23 cellular contexts compared by ENCODE assay signal in the genomic region with DNA sequence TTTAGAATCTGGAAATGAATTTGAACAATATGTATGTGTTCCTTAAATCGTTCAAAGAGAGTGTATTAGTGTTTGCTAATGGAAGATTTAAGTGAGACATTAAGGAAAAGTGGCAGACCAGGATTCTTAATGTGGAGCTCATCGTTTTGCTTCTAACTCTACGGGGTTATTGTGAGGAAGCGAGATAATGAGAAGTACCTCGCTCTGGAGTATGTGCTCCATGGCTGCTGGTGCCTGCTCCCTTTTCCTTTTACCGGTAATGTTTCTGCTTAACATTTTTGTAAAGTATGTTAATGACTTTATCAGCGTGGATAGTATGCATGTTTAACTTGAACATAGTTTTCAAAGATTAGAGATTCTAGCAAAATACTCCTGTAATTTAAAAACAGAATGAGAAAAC. TPM values are rescaled to one million over a fixed set of nuclear protein-coding genes. Genes with fewer than 3 reads are reported as not detected.
DNase-seq lines count a peak whose midpoint lies in the region; ATAC-seq, FAIRE-seq and TF ChIP-seq lines count a peak whose summit lies in the region.
"Had no signal": no experiment of that assay in that cellular context is flagged by ENCODE, and none has a peak within 500 bp of the region (broad histone marks: within the 10 kb centered on the region; RNA-seq: fewer than 3 reads in every experiment).

No MANE protein-coding gene starts in this region.

- no peaks in the 10 kb centered on the region for H3K9me3 Mint-ChIP-seq in activated T-cell treated with anti-CD3 and anti-CD28 coated beads, Interleukin-2, amount 50 U/mL, for 72 hours
- H3K9me3 Mint-ChIP-seq: activated naive CD4-positive, alpha-beta T cell treated with anti-CD3 and anti-CD28 coated beads, Interleukin-2, amount 50 U/mL, for 72 hours; H9; stimulated activated naive CD8-positive, alpha-beta T cell treated with anti-CD3 and anti-CD28 coated beads, Interleukin-15, Interleukin-2, amounts not matched to agents 100 ng/mL and 50 ng/mL, for 24 hours had no signal

- H3K4me3 ChIP-seq in left ventricle myocardium inferior (peak overlapping the region; percentile 4), heart right ventricle (no peak overlapping the region), kidney (ENCODE audit: low read length in 2 of 2) (peak overlapping the region in 1 of 2 donors; percentile 17), trophoblast cell (ENCODE audit: low read depth, low read length) (no peak overlapping the region), upper lobe of right lung (no peak overlapping the region)
- H3K4me3 ChIP-seq: MG63, right lobe of liver, vagina had no signal

- H2BK12ac ChIP-seq in trophoblast cell (ENCODE audit: low read length), result peak overlapping the region; percentile 85

- H4K8ac ChIP-seq in trophoblast cell (ENCODE audit: low read depth, low read length), result no peak overlapping the region

- TF ChIP-seq CTCF in left ventricle myocardium inferior (IDR thresholded peaks at IDR 0.05; ENCODE audit: borderline replicate concordance) (no peak), heart right ventricle (IDR thresholded peaks at IDR 0.05) (no peak), kidney (IDR thresholded peaks at IDR 0.05; ENCODE audit: borderline replicate concordance, extremely low read depth, insufficient read depth) (no peak), upper lobe of right lung (IDR thresholded peaks at IDR 0.05) (no peak)

- 52 to 55% methylated on average over 7 of the region's 7 CpGs for WGBS in heart right ventricle, 2 donors
- WGBS in trophoblast cell (ENCODE audit: extremely low coverage, insufficient coverage, insufficient read length), result no CpG with 5 or more reads among the region's 7 CpGs

- H2BK120ac ChIP-seq in trophoblast cell (ENCODE audit: insufficient read depth, low read length, poor library complexity), result no peak overlapping the region

- H3K36me3 Mint-ChIP-seq in activated T-cell treated with anti-CD3 and anti-CD28 coated beads, Interleukin-2, amount 50 U/mL, for 72 hours (ENCODE audit: insufficient read depth in 2 of 2), result no peaks in the 10 kb centered on the region
- H3K36me3 Mint-ChIP-seq: activated naive CD4-positive, alpha-beta T cell treated with anti-CD3 and anti-CD28 coated beads, Interleukin-2, amount 50 U/mL, for 72 hours had no signal

- DNase-seq in left ventricle myocardium inferior (no peak), heart right ventricle (no peak), kidney (no peak), trophoblast cell (peak; percentile 68 to 84), upper lobe of right lung (no peak), GF-D8 (lab: John Stamatoyannopoulos, UW) (no peak)
- DNase-seq in activated T-cell treated with anti-CD3 and anti-CD28 coated beads, Interleukin-2, amount 50 U/mL, for 72 hours, result no peak
- DNase-seq in activated T-cell treated with anti-CD3 and anti-CD28 coated beads, Interleukin-2, amount 50 U/mL, for 1 hour, result no peak
- DNase-seq: activated CD8-positive, alpha-beta T cell treated with anti-CD3 and anti-CD28 coated beads, Interleukin-2, amount 10 ng/mL, durations not matched to agents 7 days and 5 days; C1 segment of cervical spinal cord; H9; NCI-H1694 treated with DMSO at 0.1 percent for 48 hours; right lobe of liver; SK-N-SH; stimulated activated CD4-positive, alpha-beta T cell treated with anti-CD3 and anti-CD28 coated beads, Interleukin-1b, Interleukin-23, amount 100 ng/mL, for 48 hours; T-helper 9 cell had no signal

- H3K79me1 ChIP-seq in trophoblast cell (ENCODE audit: low read length), result peaks cover 4% of the 10 kb centered on the region

- H3K27me3 ChIP-seq in left ventricle myocardium inferior (ENCODE audit: low read depth) (no peaks in the 10 kb centered on the region), heart right ventricle (no peaks in the 10 kb centered on the region), trophoblast cell (ENCODE audit: insufficient read depth, low read length) (no peaks in the 10 kb centered on the region), upper lobe of right lung (no peaks in the 10 kb centered on the region)
- H3K27me3 ChIP-seq: MG63, right lobe of liver, vagina had no signal

- H3K4ac ChIP-seq in trophoblast cell (ENCODE audit: low read depth, low read length), result peak overlapping the region; percentile 47

- H3K23ac ChIP-seq in trophoblast cell (ENCODE audit: low read length), result no peak overlapping the region

- no peak overlapping the region for H2BK5ac ChIP-seq in trophoblast cell (ENCODE audit: low read depth, low read length, poor library complexity)

- H3K4me1 ChIP-seq in left ventricle myocardium inferior (no peaks in the 10 kb centered on the region), heart right ventricle (no peaks in the 10 kb centered on the region), kidney (ENCODE audit: control insufficient read depth in 1 of 2, insufficient read depth in 1 of 2, low read depth in 1 of 2, low read length in 2 of 2) (peaks cover 0 to 2% of the 10 kb centered on the region in 2 donors), trophoblast cell (ENCODE audit: control insufficient read depth in 1 of 2, insufficient read depth in 2 of 2, low read length in 2 of 2) (peaks cover 0 to 6% of the 10 kb centered on the region in 2 experiments), upper lobe of right lung (no peaks in the 10 kb centered on the region)
- H3K4me1 ChIP-seq: right lobe of liver had no signal

- peak overlapping the region; percentile 85 for H3K18ac ChIP-seq in trophoblast cell (ENCODE audit: low read length)

- intact Hi-C loops in left ventricle myocardium inferior (cut with micrococcal nuclease) (no loop called here), heart right ventricle (cut with DNase I) (no loop called here), kidney (cut with DNase I) (no loop called here), upper lobe of right lung (cut with DNase I) (no loop called here)

- H4K91ac ChIP-seq in trophoblast cell (ENCODE audit: low read depth, low read length), result no peak overlapping the region

- H3K9ac ChIP-seq in kidney (ENCODE audit: low read length in 2 of 2), result peak overlapping the region; percentile 9 to 48
- H3K9ac ChIP-seq in trophoblast cell (ENCODE audit: low read length), result no peak overlapping the region
- H3K9ac ChIP-seq: SK-N-SH had no signal

- peaks cover 2% of the 10 kb centered on the region for H3K79me2 ChIP-seq in trophoblast cell (ENCODE audit: control insufficient read depth, insufficient read depth, low read length, poor library complexity)

- no peak overlapping the region for H3K4me2 ChIP-seq in trophoblast cell (ENCODE audit: low read length)
- H3K4me2 ChIP-seq: SK-N-SH had no signal

- no peak for FAIRE-seq in kidney (lab: Jason Lieb, UNC)
- FAIRE-seq: endometrium, RCC 7860 had no signal

- H3K9me3 ChIP-seq in left ventricle myocardium inferior (replicated peaks), result no peaks in the 10 kb centered on the region
- H3K9me3 ChIP-seq in heart right ventricle, result no peaks in the 10 kb centered on the region
- H3K9me3 ChIP-seq in kidney (ENCODE audit: control insufficient read depth in 1 of 2, low read length in 2 of 2), result no peaks in the 10 kb centered on the region
- H3K9me3 ChIP-seq in trophoblast cell (ENCODE audit: insufficient read depth, low read depth, low read length), result no peaks in the 10 kb centered on the region
- H3K9me3 ChIP-seq in upper lobe of right lung, result no peaks in the 10 kb centered on the region
- H3K9me3 ChIP-seq: MG63, right lobe of liver, SK-N-SH, vagina had no signal

- no peak overlapping the region for H3K4me3 Mint-ChIP-seq in activated T-cell treated with anti-CD3 and anti-CD28 coated beads, Interleukin-2, amount 50 U/mL, for 72 hours
- H3K4me3 Mint-ChIP-seq: activated CD8-positive, alpha-beta T cell treated with anti-CD3 and anti-CD28 coated beads, Interleukin-2, amount 10 ng/mL, durations not matched to agents 7 days and 5 days; H9; stimulated activated naive CD8-positive, alpha-beta T cell treated with anti-CD3 and anti-CD28 coated beads, Interleukin-15, Interleukin-2, amounts not matched to agents 100 ng/mL and 50 ng/mL, for 24 hours had no signal

- ATAC-seq in heart right ventricle (no peak), upper lobe of right lung (peak; percentile 47)
- no peak for ATAC-seq in activated T-cell treated with anti-CD3 and anti-CD28 coated beads, Interleukin-2, amount 50 U/mL, for 72 hours (replicated peaks in 1 of 2)
- ATAC-seq: activated CD8-positive, alpha-beta T cell treated with anti-CD3 and anti-CD28 coated beads, Interleukin-2, amount 10 ng/mL, durations not matched to agents 7 days and 5 days; activated naive CD4-positive, alpha-beta T cell treated with anti-CD3 and anti-CD28 coated beads, Interleukin-2, amount 50 U/mL, for 72 hours; right lobe of liver had no signal

- no peak overlapping the region for H3K14ac ChIP-seq in trophoblast cell (ENCODE audit: low read length)

- H3K27ac Mint-ChIP-seq in activated T-cell treated with anti-CD3 and anti-CD28 coated beads, Interleukin-2, amount 50 U/mL, for 72 hours, result no peak overlapping the region
- H3K27ac Mint-ChIP-seq: activated CD8-positive, alpha-beta T cell treated with anti-CD3 and anti-CD28 coated beads, Interleukin-2, amount 10 ng/mL, durations not matched to agents 7 days and 5 days; activated naive CD4-positive, alpha-beta T cell treated with anti-CD3 and anti-CD28 coated beads, Interleukin-2, amount 50 U/mL, for 72 hours; stimulated activated naive CD8-positive, alpha-beta T cell treated with anti-CD3 and anti-CD28 coated beads, Interleukin-15, Interleukin-2, amounts not matched to agents 100 ng/mL and 50 ng/mL, for 24 hours had no signal

- no peak overlapping the region for H4K12ac ChIP-seq in trophoblast cell (ENCODE audit: low read depth, low read length)

- peaks cover 6% of the 10 kb centered on the region for H3K4me1 Mint-ChIP-seq in activated T-cell treated with anti-CD3 and anti-CD28 coated beads, Interleukin-2, amount 50 U/mL, for 72 hours (ENCODE audit: low read depth)

- H2AK5ac ChIP-seq in trophoblast cell (ENCODE audit: low read length), result no peak overlapping the region

- no peak overlapping the region for H2AFZ ChIP-seq in trophoblast cell (ENCODE audit: insufficient read depth, low read length, poor library complexity)

- H3K36me3 ChIP-seq in left ventricle myocardium inferior, result no peaks in the 10 kb centered on the region
- peaks cover 0 to 21% (median 0%) of the 10 kb centered on the region in 9 donors for H3K36me3 ChIP-seq in heart right ventricle
- no peaks in the 10 kb centered on the region for H3K36me3 ChIP-seq in kidney (ENCODE audit: control insufficient read depth in 1 of 2, insufficient read depth in 2 of 2, low read length in 2 of 2)
- H3K36me3 ChIP-seq in trophoblast cell (ENCODE audit: control insufficient read depth in 1 of 2, insufficient read depth in 2 of 2, low read length in 2 of 2), result peaks cover 0 to 2% of the 10 kb centered on the region in 2 experiments
- H3K36me3 ChIP-seq in upper lobe of right lung, result no peaks in the 10 kb centered on the region
- H3K36me3 ChIP-seq: right lobe of liver had no signal

- H3K27me3 Mint-ChIP-seq in activated T-cell treated with anti-CD3 and anti-CD28 coated beads, Interleukin-2, amount 50 U/mL, for 72 hours (ENCODE audit: low read depth), result peaks cover 5% of the 10 kb centered on the region
- H3K27me3 Mint-ChIP-seq: stimulated activated naive CD8-positive, alpha-beta T cell treated with anti-CD3 and anti-CD28 coated beads, Interleukin-15, Interleukin-2, amounts not matched to agents 100 ng/mL and 50 ng/mL, for 24 hours had no signal

- no peak overlapping the region for H3K27ac ChIP-seq in left ventricle myocardium inferior (replicated peaks)
- H3K27ac ChIP-seq in heart right ventricle, result peak overlapping the region in 1 of 10 donors; percentile 19
- no peak overlapping the region for H3K27ac ChIP-seq in kidney (ENCODE audit: low read depth in 2 of 2, low read length in 2 of 2)
- H3K27ac ChIP-seq in trophoblast cell (ENCODE audit: low read depth, low read length), result no peak overlapping the region
- peak overlapping the region; percentile 6 for H3K27ac ChIP-seq in upper lobe of right lung
- H3K27ac ChIP-seq: right lobe of liver, vagina had no signal

RNA-seq across cellular contexts. Expression of a gene that starts 13.7 kb away (rescaled TPM):
- total RNA-seq in left ventricle myocardium inferior (1.1 TPM), heart right ventricle (1 to 10 TPM in 9 of 10 donors, under 1 TPM in 1; 0.83 to 4.7 (median 3.1) TPM), kidney (52.7 TPM), upper lobe of right lung (53.7 TPM)
- polyA plus RNA-seq in heart right ventricle (1 to 10 TPM in 1 of 2 donors, under 1 TPM in 1; 0.90 to 2.9 TPM), kidney (ENCODE audit: insufficient read depth, low read depth, low replicate concordance) (4.4 TPM)
- polyA plus RNA-seq in trophoblast cell (2013), result 38.8 and 41.2 TPM in 2 replicates
- 1 to 10 TPM; 3.2 to 3.7 TPM for total RNA-seq in activated T-cell treated with anti-CD3 and anti-CD28 coated beads, Interleukin-2, amount 50 U/mL, for 72 hours
- total RNA-seq: G401 had no signal

Comparison
In these comparisons a context has a peak if more than half of its experiments do, and no peak if none do; other contexts are left out.
1. DNase-seq: peak in trophoblast cell (2 of 2); none in left ventricle myocardium inferior (single experiment), heart right ventricle (0 of 2), kidney (single experiment), upper lobe of right lung (single experiment), GF-D8 (single experiment), activated T-cell treated with anti-CD3 and anti-CD28 coated beads, Interleukin-2, amount 50 U/mL, for 72 hours (0 of 2) and activated T-cell treated with anti-CD3 and anti-CD28 coated beads, Interleukin-2, amount 50 U/mL, for 1 hour (single experiment).